In genomic region chr10:25018703-25019102, GRCh38 we compare ENCODE assay signal across 1 cellular context.
TF ChIP-seq lines count a peak whose summit lies in the region.

No MANE protein-coding gene starts in this region.

TF ChIP-seq in A549, 52 proteins besides CTCF, POLR2A, EP300 and RAD21:
- TF ChIP-seq FOXS1 (CRISPR knock-in tag; IDR thresholded peaks at IDR 0.05) (no peak), MAFK (IDR thresholded peaks at IDR 0.05; ENCODE audit: partially characterized antibody) (peak; percentile 68)
